Comparison of ENCODE assay signal across 15 cellular contexts in genomic region chr5:64164166-64164565, GRCh38. TPM values are rescaled to one million over a fixed set of nuclear protein-coding genes. Genes with fewer than 3 reads are reported as not detected.
DNase-seq lines count a peak whose midpoint lies in the region; ATAC-seq and TF ChIP-seq lines count a peak whose summit lies in the region.
"Had no signal": no experiment of that assay in that cellular context is flagged by ENCODE, and none has a peak within 500 bp of the region (broad histone marks: within the 10 kb centered on the region; RNA-seq: fewer than 3 reads in every experiment).

No MANE protein-coding gene starts in this region.

- no peak for TF ChIP-seq CTCF in PC-3 (conservative IDR thresholded peaks at IDR 0.05; ENCODE audit: low read depth, low read length)
- TF ChIP-seq CTCF in fibroblast of mammary gland (conservative IDR thresholded peaks at IDR 0.05; ENCODE audit: control insufficient read depth, insufficient read depth, low read depth, low read length): no peak
- no peak for TF ChIP-seq CTCF in omental fat pad (IDR thresholded peaks at IDR 0.05)
- TF ChIP-seq CTCF in testis (IDR thresholded peaks at IDR 0.05): no peak

- WGBS in testis, 2 donors: 50 to 63% methylated on average over 1 of the region's 1 CpG

- ATAC-seq in PC-3: no peak
- ATAC-seq in omental fat pad (ENCODE audit: low FRiP score): no peak
- ATAC-seq: HepG2 had no signal

- no peaks in the 10 kb centered on the region for H4K20me1 ChIP-seq in PC-3 (ENCODE audit: low read length)

- intact Hi-C loops in PC-3 (cut with micrococcal nuclease): no loop called here
- intact Hi-C loops in testis (cut with DNase I; ENCODE audit: low total_unique reads): no loop called here

- H3K4me2 ChIP-seq in PC-3 (ENCODE audit: low read length): peak overlapping the region; percentile 87

- no TSS peak for BruUV-seq in PC-3 (replicated peaks; lab: Mats Ljungman, UMichigan)

- TF ChIP-seq POLR2A in erythroblast (IDR thresholded peaks at IDR 0.05; ENCODE audit: low read length) (no peak), testis (IDR thresholded peaks at IDR 0.05) (no peak)

- peaks cover 18% of the 10 kb centered on the region for H3K79me2 ChIP-seq in PC-3 (ENCODE audit: low read length)

- DNase-seq in GM03348 (ENCODE audit: low spot score) (peak; percentile 10), PC-3 (peak; percentile 46), fibroblast of mammary gland (ENCODE audit: low read depth) (peak; percentile 12), renal cortical epithelial cell (ENCODE audit: low read depth) (peak; percentile 63), erythroblast (lab: John Stamatoyannopoulos, UW) (no peak), omental fat pad (ENCODE audit: low spot score) (no peak), NCI-H2171 (lab: John Stamatoyannopoulos, UW) (no peak), testis (no peak)
- DNase-seq: BE2C; CD4-positive, alpha-beta memory T cell; MM.1S; NCI-H1417; NCI-H2029 treated with DMSO at 0.1 percent for 48 hours had no signal

- CTCF ChIA-PET in PC-3 (lab: Charles Lee): no interaction called here

- H3K27me3 ChIP-seq in PC-3 (ENCODE audit: low read length) (no peaks in the 10 kb centered on the region), testis (no peaks in the 10 kb centered on the region)

- H3K9ac ChIP-seq in PC-3 (ENCODE audit: low read length): no peak overlapping the region

- no peaks in the 10 kb centered on the region for H3K9me2 ChIP-seq in PC-3 (replicated peaks; ENCODE audit: low read length)

- H3K4me3 ChIP-seq in PC-3 (ENCODE audit: low read length) (no peak overlapping the region), fibroblast of mammary gland (ENCODE audit: control insufficient read depth, low read depth, low read length) (no peak overlapping the region), testis (no peak overlapping the region)
- H3K4me3 ChIP-seq: HAP-1 had no signal

- no peaks in the 10 kb centered on the region for H3K36me3 ChIP-seq in PC-3 (ENCODE audit: low read depth, low read length)
- no peaks in the 10 kb centered on the region for H3K36me3 ChIP-seq in testis (ENCODE audit: low read depth, missing control alignments)
- H3K36me3 ChIP-seq: BE2C, HAP-1 had no signal

- H3F3A ChIP-seq in PC-3 (ENCODE audit: low read length, unreplicated experiment): no peaks in the 10 kb centered on the region

- H3K4me1 ChIP-seq in PC-3 (ENCODE audit: insufficient read depth, low read length): peaks cover 48% of the 10 kb centered on the region
- peaks cover 3% of the 10 kb centered on the region for H3K4me1 ChIP-seq in testis
- H3K4me1 ChIP-seq: BE2C, HAP-1 had no signal

- H3K9me3 ChIP-seq in PC-3 (ENCODE audit: low read length) (no peaks in the 10 kb centered on the region), testis (no peaks in the 10 kb centered on the region)
- H3K9me3 ChIP-seq: BE2C, HAP-1 had no signal

- POLR2A ChIA-PET in PC-3 (lab: Charles Lee; ENCODE audit: unreplicated experiment): no interaction called here

- H2AFZ ChIP-seq in PC-3 (ENCODE audit: low read length): peak overlapping the region; percentile 93

- H3K27ac ChIP-seq in PC-3 (ENCODE audit: low read length) (no peak overlapping the region), testis (peak overlapping the region in 1 of 2 donors; percentile 86)

RNA-seq across cellular contexts. Expression of gene RNF180, which starts 1.5 kb away (rescaled TPM):
- 5.1 and 5.4 TPM in 2 replicates for total RNA-seq in PC-3 (2014; rRNA removed)
- 13.0 and 35.2 TPM in 2 replicates for total RNA-seq in renal cortical epithelial cell
- 10 to 100 TPM in 2 of 4 donors, 1 to 10 TPM in 2; 7.6 to 18.1 (median 11.5) TPM for total RNA-seq in omental fat pad
- 10 to 100 TPM; 23.1 to 25.6 TPM for total RNA-seq in testis
- 4.5 TPM for polyA plus RNA-seq in testis (ENCODE audit: insufficient read depth, low read depth, low replicate concordance)
- total RNA-seq: CD4-positive, alpha-beta memory T cell had no signal
- polyA plus RNA-seq: CD4-positive, alpha-beta memory T cell; HepG2 had no signal

Comparison
In these comparisons a context has a peak if more than half of its experiments do, and no peak if none do; other contexts are left out.
1. DNase-seq: peak in GM03348 (single experiment), PC-3 (single experiment), fibroblast of mammary gland (single experiment) and renal cortical epithelial cell (single experiment); none in erythroblast (0 of 2), omental fat pad (single experiment), NCI-H2171 (single experiment) and testis (single experiment).